In genomic region chr11:131824766-131825165, GRCh38 we compare ENCODE assay signal across 21 cellular contexts.
A peak's percentile ranks its signal among the peaks of the same experiment; 100 is the strongest.
DNase-seq lines count a peak whose midpoint lies in the region; ATAC-seq and TF ChIP-seq lines count a peak whose summit lies in the region.
"Had no signal": no experiment of that assay in that cellular context is flagged by ENCODE, and none has a peak within 500 bp of the region (broad histone marks: within the 10 kb centered on the region; RNA-seq: fewer than 3 reads in every experiment).

No MANE protein-coding gene starts in this region.

- H2AFZ ChIP-seq in IMR-90 (replicated peaks; ENCODE audit: low read length, poor library complexity): no peak overlapping the region
- H2AFZ ChIP-seq in Karpas-422 (ENCODE audit: low read length): no peak overlapping the region

- H4K20me1 ChIP-seq in IMR-90 (ENCODE audit: insufficient read depth, low read length) (no peaks in the 10 kb centered on the region), Karpas-422 (ENCODE audit: insufficient read depth, low read depth, low read length) (no peaks in the 10 kb centered on the region)
- H4K20me1 ChIP-seq: BLaER1 treated with 17β-estradiol and CSF1 and Interleukin-3, amounts not matched to agents 10 nM and 100 nM had no signal

- ATAC-seq in IMR-90 (ENCODE audit: low read depth) (no peak), upper lobe of right lung (peak; percentile 80)
- ATAC-seq: body of pancreas; naive thymus-derived CD4-positive, alpha-beta T cell had no signal

- H3K4me3 ChIP-seq in IMR-90 (ENCODE audit: insufficient read depth, low read depth, low read length) (no peak overlapping the region), upper lobe of right lung (no peak overlapping the region), Karpas-422 (ENCODE audit: low read length) (no peak overlapping the region)
- H3K4me3 ChIP-seq: BLaER1 treated with 17β-estradiol and CSF1 and Interleukin-3, amounts not matched to agents 10 nM and 100 nM; body of pancreas; lung; MG63; ovary had no signal

- TF ChIP-seq CTCF in IMR-90 (conservative IDR thresholded peaks at IDR 0.05; ENCODE audit: low read depth, low read length): no peak
- TF ChIP-seq CTCF in upper lobe of right lung (IDR thresholded peaks at IDR 0.05): no peak

- no peak overlapping the region for H2BK20ac ChIP-seq in IMR-90 (ENCODE audit: low read depth, low read length)

- H3K56ac ChIP-seq in IMR-90 (ENCODE audit: extremely low read depth, insufficient read depth, low read length): no peak overlapping the region

- in situ Hi-C loops in IMR-90 (cut with MboI; ENCODE audit: low sequenced_read_pairs): no loop called here

- H2AK9ac ChIP-seq in IMR-90 (replicated peaks; ENCODE audit: low read depth, low read length, poor library complexity): no peak overlapping the region

- H3K36me3 ChIP-seq in IMR-90 (ENCODE audit: control insufficient read depth, insufficient read depth, low read length) (no peaks in the 10 kb centered on the region), upper lobe of right lung (no peaks in the 10 kb centered on the region), Karpas-422 (ENCODE audit: insufficient read depth, low read length) (no peaks in the 10 kb centered on the region)
- H3K36me3 ChIP-seq: BLaER1 treated with 17β-estradiol and CSF1 and Interleukin-3, amounts not matched to agents 10 nM and 100 nM; MG63; ovary had no signal

- H3K9ac ChIP-seq in IMR-90 (ENCODE audit: low read depth, low read length): no peak overlapping the region
- no peak overlapping the region for H3K9ac ChIP-seq in Karpas-422 (ENCODE audit: low read length)
- H3K9ac ChIP-seq: BLaER1 treated with 17β-estradiol and CSF1 and Interleukin-3, amounts not matched to agents 10 nM and 100 nM had no signal

- no peak overlapping the region for H4K8ac ChIP-seq in IMR-90 (ENCODE audit: low read depth in 2 of 2, low read length in 2 of 2)

- H3K27ac ChIP-seq in IMR-90 (ENCODE audit: insufficient read depth, low read length): no peak overlapping the region
- no peak overlapping the region for H3K27ac ChIP-seq in upper lobe of right lung
- no peak overlapping the region for H3K27ac ChIP-seq in Karpas-422 (ENCODE audit: low read length)
- H3K27ac ChIP-seq: body of pancreas, ovary, VCaP had no signal

- H3K4me1 ChIP-seq in IMR-90 (ENCODE audit: control insufficient read depth, insufficient read depth, low read length) (no peaks in the 10 kb centered on the region), upper lobe of right lung (no peaks in the 10 kb centered on the region), Karpas-422 (ENCODE audit: low read length) (peaks cover 6% of the 10 kb centered on the region)
- H3K4me1 ChIP-seq: body of pancreas had no signal

- H3K23ac ChIP-seq in IMR-90 (ENCODE audit: low read depth, low read length): no peak overlapping the region

- H3K4ac ChIP-seq in IMR-90 (ENCODE audit: low read depth, low read length): no peak overlapping the region

- dilution Hi-C loops in IMR-90 (cut with HindIII; ENCODE audit: low sequenced_read_pairs, unreplicated experiment): no loop called here

- DNase-seq in IMR-90 (peak; percentile 2), amniotic epithelial cell (ENCODE audit: low read depth) (peak; percentile 66), iris pigment epithelial cell (ENCODE audit: low read depth) (peak; percentile 82), upper lobe of right lung (no peak), Karpas-422 (no peak)
- DNase-seq in stimulated activated CD4-positive, alpha-beta T cell treated with anti-CD3 and anti-CD28 coated beads, Interleukin-2, amount 100 ng/mL, for 24 hours: no peak
- DNase-seq in stimulated activated CD4-positive, alpha-beta T cell treated with anti-CD3 and anti-CD28 coated beads, Interleukin-15, amount 100 ng/mL, for 24 hours: no peak
- DNase-seq: activated CD4-positive, alpha-beta T cell treated with anti-CD3 and anti-CD28 coated beads, Interleukin-2, amount 50 U/mL, for 4 hours; activated T-cell treated with anti-CD3 and anti-CD28 coated beads, Interleukin-2, amount 50 U/mL, for 1 hour; MG63; naive thymus-derived CD4-positive, alpha-beta T cell; NCI-H2029; NCI-H510A treated with DMSO at 0.1 percent for 48 hours; ovary; SHP77 treated with DMSO at 0.1 percent for 48 hours; stimulated activated CD4-positive, alpha-beta T cell treated with anti-CD3 and anti-CD28 coated beads, Interleukin-4, amount 100 ng/mL, for 4 hours; substantia nigra had no signal

- no peak overlapping the region for H2BK15ac ChIP-seq in IMR-90 (ENCODE audit: low read depth, low read length)

- no peaks in the 10 kb centered on the region for H3K79me2 ChIP-seq in Karpas-422 (ENCODE audit: low read length)

- H3K27me3 ChIP-seq in IMR-90 (ENCODE audit: control insufficient read depth, insufficient read depth, low read length) (peaks cover 21% of the 10 kb centered on the region), upper lobe of right lung (peaks cover 7% of the 10 kb centered on the region), Karpas-422 (ENCODE audit: low read length) (no peaks in the 10 kb centered on the region)
- H3K27me3 ChIP-seq: BLaER1 treated with 17β-estradiol and CSF1 and Interleukin-3, amounts not matched to agents 10 nM and 100 nM; body of pancreas; ovary had no signal

- no peaks in the 10 kb centered on the region for H3K9me2 ChIP-seq in Karpas-422 (replicated peaks; ENCODE audit: insufficient read depth, low read length)

- TF ChIP-seq POLR2A in IMR-90 (IDR thresholded peaks at IDR 0.05; ENCODE audit: low read depth, low read length): no peak

- H3K4me2 ChIP-seq in IMR-90 (ENCODE audit: low read depth, low read length) (no peak overlapping the region), Karpas-422 (ENCODE audit: low read depth, low read length, poor library complexity, severe bottlenecking) (no peak overlapping the region)

- no peak for TF ChIP-seq RAD21 in IMR-90 (IDR thresholded peaks at IDR 0.05; ENCODE audit: low read length)

- CTCF ChIA-PET in IMR-90 (lab: Yijun Ruan, JAX): interaction anchor here (0.6 kb wide), 1 partner anchor 566 kb away, joined by 7 read pairs; no protein-coding TSS in a partner anchor

- H3K14ac ChIP-seq in IMR-90 (replicated peaks; ENCODE audit: low read depth, low read length): no peak overlapping the region

- POLR2A ChIA-PET in IMR-90 (lab: Charles Lee; ENCODE audit: unreplicated experiment): no interaction called here

- no peak overlapping the region for H3K18ac ChIP-seq in IMR-90 (ENCODE audit: low read depth, low read length)

- no peaks in the 10 kb centered on the region for H3K9me1 ChIP-seq in IMR-90 (ENCODE audit: insufficient read depth, low read length)

- H4K91ac ChIP-seq in IMR-90 (ENCODE audit: insufficient read depth, low read depth, low read length): no peak overlapping the region

- H3K9me3 ChIP-seq in IMR-90 (ENCODE audit: control insufficient read depth, insufficient read depth, low read length): no peaks in the 10 kb centered on the region
- no peaks in the 10 kb centered on the region for H3K9me3 ChIP-seq in upper lobe of right lung
- H3K9me3 ChIP-seq in Karpas-422 (ENCODE audit: low read length): no peaks in the 10 kb centered on the region
- H3K9me3 ChIP-seq: BLaER1 treated with 17β-estradiol and CSF1 and Interleukin-3, amounts not matched to agents 10 nM and 100 nM; body of pancreas; MG63; ovary had no signal

- no peak overlapping the region for H2AK5ac ChIP-seq in IMR-90 (ENCODE audit: low read depth, low read length)

- intact Hi-C loops in IMR-90 (cut with micrococcal nuclease) (no loop called here), upper lobe of right lung (cut with DNase I) (no loop called here)

- no peak overlapping the region for H4K5ac ChIP-seq in IMR-90 (ENCODE audit: low read depth, low read length)

- no TSS peak for BruUV-seq in IMR-90 (replicated peaks; lab: Mats Ljungman, UMichigan)

- no peak overlapping the region for H2BK5ac ChIP-seq in IMR-90 (ENCODE audit: low read depth, low read length, poor library complexity, severe bottlenecking)

- 20% methylated on average over 1 of the region's 3 CpGs; no CpG with 5 or more reads in 1 of the 2 experiments for WGBS in IMR-90 (ENCODE audit: extremely low coverage in 2 of 2, insufficient read length in 1 of 2), 2 experiments

- no peaks in the 10 kb centered on the region for H3K79me1 ChIP-seq in IMR-90 (ENCODE audit: low read depth in 1 of 2, low read length in 2 of 2)

- no peak overlapping the region for H2BK120ac ChIP-seq in IMR-90 (ENCODE audit: low read depth, low read length)

TF ChIP-seq in IMR-90, 13 proteins besides CTCF, POLR2A, EP300 and RAD21:
- TF ChIP-seq CEBPB (IDR thresholded peaks at IDR 0.05; ENCODE audit: low read depth, low read length): peak; percentile 69
- TF ChIP-seq NFE2L2 (IDR thresholded peaks at IDR 0.05; ENCODE audit: low read depth, low read length): no peak

Comparison
In these comparisons a context has a peak if more than half of its experiments do, and no peak if none do; other contexts are left out.
1. DNase-seq: peak in IMR-90 (single experiment), amniotic epithelial cell (single experiment) and iris pigment epithelial cell (single experiment); none in upper lobe of right lung (single experiment), stimulated activated CD4-positive, alpha-beta T cell treated with anti-CD3 and anti-CD28 coated beads, Interleukin-2, amount 100 ng/mL, for 24 hours (0 of 2), stimulated activated CD4-positive, alpha-beta T cell treated with anti-CD3 and anti-CD28 coated beads, Interleukin-15, amount 100 ng/mL, for 24 hours (single experiment) and Karpas-422 (single experiment).